ENCODE assay signal across 11 cellular contexts in the genomic region with DNA sequence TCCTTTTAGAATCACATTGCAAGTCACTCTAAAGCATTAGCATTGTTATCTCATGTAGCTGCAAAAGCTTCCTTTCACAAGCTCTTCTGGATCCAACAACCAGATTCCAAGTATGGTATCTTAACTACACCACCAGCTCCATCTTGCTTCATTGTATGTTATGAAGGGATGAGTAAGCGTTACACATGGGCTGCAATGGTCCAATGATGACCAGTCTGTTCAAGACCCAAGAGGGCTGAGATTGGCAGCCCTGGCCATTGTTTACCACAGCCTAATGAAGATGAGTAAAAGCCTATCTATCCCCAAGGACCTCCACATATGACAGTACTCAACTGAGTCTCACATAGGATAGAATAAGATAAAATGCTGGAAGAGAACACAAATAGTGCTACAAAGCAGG. TPM values are rescaled to one million over a fixed set of nuclear protein-coding genes. Genes with fewer than 3 reads are reported as not detected.
DNase-seq lines count a peak whose midpoint lies in the region; ATAC-seq and TF ChIP-seq lines count a peak whose summit lies in the region.
"Had no signal": no experiment of that assay in that cellular context is flagged by ENCODE, and none has a peak within 500 bp of the region (broad histone marks: within the 10 kb centered on the region; RNA-seq: fewer than 3 reads in every experiment).

No MANE protein-coding gene starts in this region.

- no peaks in the 10 kb centered on the region for H4K20me1 ChIP-seq in PC-3 (ENCODE audit: low read length)

- CTCF ChIA-PET in PC-3 (lab: Charles Lee): no interaction called here

- peaks cover 95% of the 10 kb centered on the region for H3K79me2 ChIP-seq in PC-3 (ENCODE audit: low read length)

- DNase-seq in left ventricle myocardium inferior (no peak), left ventricle myocardium superior (no peak), adipocyte (ENCODE audit: low read depth) (no peak), right lobe of liver (no peak), transverse colon (no peak), NCI-H524 (lab: John Stamatoyannopoulos, UW) (no peak), PC-3 (no peak)
- DNase-seq: activated CD4-positive, CD25-positive, alpha-beta regulatory T cell treated with anti-CD3 and anti-CD28 coated beads, Interleukin-2, amount 50 U/mL, for 72 hours; kidney glomerular epithelial cell had no signal

- TF ChIP-seq POLR2A in right lobe of liver (IDR thresholded peaks at IDR 0.05): no peak
- TF ChIP-seq POLR2A in transverse colon (IDR thresholded peaks at IDR 0.05): no peak

- H3K9me2 ChIP-seq in PC-3 (replicated peaks; ENCODE audit: low read length): no peaks in the 10 kb centered on the region

- TF ChIP-seq CTCF in left ventricle myocardium inferior (IDR thresholded peaks at IDR 0.05; ENCODE audit: borderline replicate concordance) (no peak), right lobe of liver (IDR thresholded peaks at IDR 0.05) (no peak), transverse colon (IDR thresholded peaks at IDR 0.05) (no peak), PC-3 (conservative IDR thresholded peaks at IDR 0.05; ENCODE audit: low read depth, low read length) (no peak)

- POLR2A ChIA-PET in PC-3 (lab: Charles Lee; ENCODE audit: unreplicated experiment): no interaction called here

- BruUV-seq in PC-3 (replicated peaks; lab: Mats Ljungman, UMichigan): no TSS peak

- no peak overlapping the region for H2AFZ ChIP-seq in PC-3 (ENCODE audit: low read length)

- H3K27me3 ChIP-seq in left ventricle myocardium inferior (ENCODE audit: low read depth) (no peaks in the 10 kb centered on the region), adipocyte (replicated peaks; ENCODE audit: control insufficient read depth, insufficient read depth, low read length) (no peaks in the 10 kb centered on the region), right lobe of liver (no peaks in the 10 kb centered on the region), transverse colon (no peaks in the 10 kb centered on the region), PC-3 (ENCODE audit: low read length) (no peaks in the 10 kb centered on the region)

- H3K36me3 ChIP-seq in left ventricle myocardium inferior (peaks cover 16% of the 10 kb centered on the region), adipocyte (ENCODE audit: control insufficient read depth, insufficient read depth, low read length, severe bottlenecking) (peaks cover 16% of the 10 kb centered on the region), right lobe of liver (no peaks in the 10 kb centered on the region), transverse colon (no peaks in the 10 kb centered on the region), PC-3 (ENCODE audit: low read depth, low read length) (no peaks in the 10 kb centered on the region)

- no peak overlapping the region for H3K4me2 ChIP-seq in PC-3 (ENCODE audit: low read length)

- intact Hi-C loops in left ventricle myocardium inferior (cut with micrococcal nuclease) (no loop called here), left ventricle myocardium superior (cut with micrococcal nuclease) (no loop called here), right lobe of liver (cut with DNase I) (no loop called here), transverse colon (cut with DNase I; ENCODE audit: low total_unique reads) (no loop called here), PC-3 (cut with micrococcal nuclease) (no loop called here)

- H3K9ac ChIP-seq in adipocyte (ENCODE audit: low read length): no peak overlapping the region
- no peak overlapping the region for H3K9ac ChIP-seq in PC-3 (ENCODE audit: low read length)

- H3K27ac ChIP-seq in left ventricle myocardium inferior (replicated peaks) (peak overlapping the region; percentile 100), right lobe of liver (peak overlapping the region in 2 of 3 donors; percentile 31 to 100), transverse colon (peak overlapping the region; percentile 99 to 100 (median 100)), PC-3 (ENCODE audit: low read length) (no peak overlapping the region)
- H3K27ac ChIP-seq: C4-2B had no signal

- TF ChIP-seq EP300 in transverse colon (IDR thresholded peaks at IDR 0.05; ENCODE audit: low read depth): no peak

- H3K4me1 ChIP-seq in left ventricle myocardium inferior (peaks cover 88% of the 10 kb centered on the region), adipocyte (ENCODE audit: control insufficient read depth, insufficient read depth, low read length) (peaks cover 73% of the 10 kb centered on the region), right lobe of liver (peaks cover 2 to 82% (median 37%) of the 10 kb centered on the region in 4 donors), transverse colon (peaks cover 14 to 84% (median 53%) of the 10 kb centered on the region in 4 donors), PC-3 (ENCODE audit: insufficient read depth, low read length) (peaks cover 13% of the 10 kb centered on the region)

- 70% methylated on average over 1 of the region's 1 CpG for WGBS in right lobe of liver (ENCODE audit: insufficient coverage, low coverage, low lambda C conversion rate, missing lambda C conversion rate)
- WGBS in transverse colon (ENCODE audit: low coverage in 1 of 2), 2 donors: 94% methylated on average over 1 of the region's 1 CpG; no CpG with 5 or more reads in 1 of the 2 donors

- in situ Hi-C loops in transverse colon (cut with MboI; ENCODE audit: low pct_ligation_motif_present in 1 of 4, low pct_unique_long_range_greater_than_20kb in 1 of 4, low sequenced_read_pairs in 3 of 4): no loop called here

- ATAC-seq in left ventricle myocardium superior (no peak), right lobe of liver (no peak), GM18517 (IDR thresholded peaks at IDR 0.05; ENCODE audit: unreplicated experiment) (no peak), PC-3 (no peak)

- H3F3A ChIP-seq in PC-3 (ENCODE audit: low read length, unreplicated experiment): peaks cover under 1% of the 10 kb centered on the region

- H3K9me3 ChIP-seq in left ventricle myocardium inferior (replicated peaks): no peaks in the 10 kb centered on the region
- no peaks in the 10 kb centered on the region for H3K9me3 ChIP-seq in adipocyte (ENCODE audit: control insufficient read depth, low read length)
- no peaks in the 10 kb centered on the region for H3K9me3 ChIP-seq in right lobe of liver
- H3K9me3 ChIP-seq in transverse colon: no peaks in the 10 kb centered on the region
- H3K9me3 ChIP-seq in PC-3 (ENCODE audit: low read length): no peaks in the 10 kb centered on the region

- H3K4me3 ChIP-seq in left ventricle myocardium inferior (peak overlapping the region; percentile 88), adipocyte (ENCODE audit: low read length) (peak overlapping the region; percentile 91), right lobe of liver (peak overlapping the region in 1 of 3 donors; percentile 89), transverse colon (peak overlapping the region in 1 of 4 donors; percentile 97), PC-3 (ENCODE audit: low read length) (no peak overlapping the region)

RNA-seq across cellular contexts. Expression of gene CFLAR, which starts 6.3 kb away (rescaled TPM):
- 238 TPM for total RNA-seq in left ventricle myocardium inferior
- total RNA-seq in left ventricle myocardium superior: 252 TPM
- total RNA-seq in right lobe of liver: 10 to 100 TPM; 50.2 to 85.4 (median 66.3) TPM
- total RNA-seq in transverse colon: 100 to 1,000 TPM; 148 to 449 (median 323) TPM
- 32.1 and 33.5 TPM in 2 replicates for total RNA-seq in PC-3 (2014; rRNA removed)

RNA-seq across cellular contexts. Expression of gene NDUFB3, which starts 50.5 kb away (rescaled TPM):
- total RNA-seq in left ventricle myocardium inferior (466 TPM), left ventricle myocardium superior (540 TPM), right lobe of liver (10 to 100 TPM; 44.5 to 63.9 (median 48.7) TPM), transverse colon (100 to 1,000 TPM in 1 of 4 donors, 10 to 100 TPM in 1, 1 to 10 TPM in 2; 2.2 to 111 (median 44.9) TPM), PC-3 (2014; rRNA removed) (154 and 176 TPM in 2 replicates)

RNA-seq across cellular contexts. Expression of gene HYCC2, which starts 50.8 kb away (rescaled TPM):
- total RNA-seq in left ventricle myocardium inferior (11.5 TPM), left ventricle myocardium superior (12.7 TPM), right lobe of liver (10 to 100 TPM in 3 of 6 experiments, 1 to 10 TPM in 3; 5.5 to 14.0 (median 10.3) TPM), transverse colon (100 to 1,000 TPM in 1 of 4 donors, 10 to 100 TPM in 3; 23.9 to 104 (median 35.8) TPM), PC-3 (2014; rRNA removed) (3.6 and 5.5 TPM in 2 replicates)
